ENCODE assay signal across 28 cellular contexts in the genomic region with DNA sequence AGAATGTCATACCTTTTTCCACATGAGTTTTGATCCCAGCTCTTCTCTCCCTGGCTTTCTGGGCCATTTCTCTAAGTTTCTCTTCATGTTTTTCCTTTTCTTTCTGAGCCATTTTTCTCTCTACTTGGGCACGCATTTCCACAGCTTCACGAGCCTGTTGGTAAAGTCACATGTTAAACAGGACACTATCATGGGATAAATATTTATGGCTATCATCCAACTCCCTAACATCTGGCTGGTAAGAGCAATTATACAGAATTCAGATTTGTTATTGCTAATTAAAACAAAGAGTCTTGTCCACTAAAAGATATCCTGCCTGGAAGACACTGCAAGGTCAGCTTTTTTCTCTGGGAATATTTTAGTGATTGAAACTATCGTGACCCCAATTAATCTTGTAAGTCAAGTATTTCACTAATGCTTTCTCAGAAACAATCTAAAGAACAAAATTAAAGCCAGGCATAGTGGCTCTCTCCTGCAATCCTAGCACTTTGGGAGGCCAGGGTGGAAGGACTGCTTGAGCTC. TPM values are rescaled to one million over a fixed set of nuclear protein-coding genes. Genes with fewer than 3 reads are reported as not detected.
DNase-seq lines count a peak whose midpoint lies in the region; ATAC-seq and TF ChIP-seq lines count a peak whose summit lies in the region.
"Had no signal": no experiment of that assay in that cellular context is flagged by ENCODE, and none has a peak within 500 bp of the region (broad histone marks: within the 10 kb centered on the region; RNA-seq: fewer than 3 reads in every experiment).

No MANE protein-coding gene starts in this region.

- no peak for TF ChIP-seq CTCF in activated CD8-positive, alpha-beta T cell treated with anti-CD3 and anti-CD28 coated beads for 36 hours (IDR thresholded peaks at IDR 0.05)

- 100% methylated on average over 1 of the region's 3 CpGs for WGBS in mesenchymal stem cell

- no peak overlapping the region for H3K4me2 ChIP-seq in mesenchymal stem cell (ENCODE audit: low read length, poor library complexity, severe bottlenecking)
- H3K4me2 ChIP-seq: BLaER1 treated with 17β-estradiol and CSF1 and Interleukin-3, amounts not matched to agents 10 nM and 100 nM had no signal

- no peak for DNase-seq in activated CD8-positive, alpha-beta T cell treated with anti-CD3 and anti-CD28 coated beads for 36 hours
- no peak for DNase-seq in activated CD8-positive, alpha-beta T cell treated with anti-CD3 and anti-CD28 coated beads, Interleukin-2, amount 10 ng/mL, durations not matched to agents 7 days and 5 days
- DNase-seq in EH (ENCODE audit: low read depth) (peak; percentile 54), mesenchymal stem cell (no peak), SJCRH30 (no peak)
- no peak for DNase-seq in activated naive CD8-positive, alpha-beta T cell treated with anti-CD3 and anti-CD28 coated beads, Interleukin-2, amount 50 U/mL, for 24 hours
- no peak for DNase-seq in activated CD8-positive, alpha-beta memory T cell treated with anti-CD3 and anti-CD28 coated beads, Interleukin-2, amount 50 U/mL, for 48 hours
- DNase-seq: activated CD4-positive, alpha-beta T cell treated with anti-CD3 and anti-CD28 coated beads for 48 hours; amygdala; glutamatergic neuron; KBM-7; left colon; mesendoderm; MG63; naive B cell; NCI-H1417; NCI-H2107; NCI-H446; ovary; retina; testis; uterus had no signal

- intact Hi-C loops in activated CD8-positive, alpha-beta T cell treated with anti-CD3 and anti-CD28 coated beads for 36 hours (cut with micrococcal nuclease): no loop called here

- H3K4ac ChIP-seq in mesenchymal stem cell (ENCODE audit: low read depth in 1 of 2, low read length in 2 of 2): no peak overlapping the region

- H3K4me3 ChIP-seq in mesenchymal stem cell (ENCODE audit: insufficient read depth in 1 of 2, low read depth in 1 of 2, low read length in 2 of 2) (no peak overlapping the region), SJCRH30 (no peak overlapping the region)
- H3K4me3 ChIP-seq: BLaER1 treated with 17β-estradiol and CSF1 and Interleukin-3, amounts not matched to agents 10 nM and 100 nM; breast epithelium; coronary artery; MG63; ovary; testis; uterus had no signal

- CTCF ChIA-PET in activated CD8-positive, alpha-beta T cell treated with anti-CD3 and anti-CD28 coated beads for 36 hours (lab: Charles Lee): interaction anchor here (1.1 kb wide), 1 partner anchor 8 kb away, joined by 3 read pairs; no protein-coding TSS in a partner anchor
- CTCF ChIA-PET in activated CD8-positive, alpha-beta T cell treated with anti-CD3 and anti-CD28 coated beads, Interleukin-2, amount 10 ng/mL, durations not matched to agents 7 days and 5 days (lab: Charles Lee): interaction anchor here (1.0 kb wide), 1 partner anchor 11 kb away, joined by 3 read pairs; no protein-coding TSS in a partner anchor

- H3K36me3 ChIP-seq in mesenchymal stem cell (ENCODE audit: control insufficient read depth in 1 of 2, insufficient read depth in 2 of 2, low read depth in 1 of 2, low read length in 2 of 2) (peaks cover 35 to 97% of the 10 kb centered on the region in 2 experiments), SJCRH30 (peaks cover 82% of the 10 kb centered on the region)
- H3K36me3 ChIP-seq: ovary, uterus had no signal

- POLR2A ChIA-PET in activated CD8-positive, alpha-beta T cell treated with anti-CD3 and anti-CD28 coated beads for 36 hours (lab: Charles Lee): no interaction called here
- POLR2A ChIA-PET in activated CD8-positive, alpha-beta T cell treated with anti-CD3 and anti-CD28 coated beads, Interleukin-2, amount 10 ng/mL, durations not matched to agents 7 days and 5 days (lab: Charles Lee): no interaction called here

- H3K4me1 ChIP-seq in mesenchymal stem cell (ENCODE audit: control insufficient read depth, insufficient read depth, low read depth, low read length): no peaks in the 10 kb centered on the region
- H3K4me1 ChIP-seq in SJCRH30: no peaks in the 10 kb centered on the region
- H3K4me1 ChIP-seq: BLaER1 treated with 17β-estradiol and CSF1 and Interleukin-3, amounts not matched to agents 10 nM and 100 nM; breast epithelium; testis; uterus had no signal

- H2BK15ac ChIP-seq in mesenchymal stem cell (ENCODE audit: low read depth, poor library complexity, severe bottlenecking): no peak overlapping the region

- H3K18ac ChIP-seq in mesenchymal stem cell (ENCODE audit: low read depth in 1 of 2, low read length in 2 of 2): no peak overlapping the region

- no peaks in the 10 kb centered on the region for H3K9me3 ChIP-seq in mesenchymal stem cell (ENCODE audit: control insufficient read depth, low read length)
- no peaks in the 10 kb centered on the region for H3K9me3 ChIP-seq in SJCRH30 (replicated peaks)
- H3K9me3 ChIP-seq: BLaER1 treated with 17β-estradiol and CSF1 and Interleukin-3, amounts not matched to agents 10 nM and 100 nM; breast epithelium; MG63; ovary; testis; uterus had no signal

- H3K27me3 Mint-ChIP-seq in activated CD8-positive, alpha-beta T cell treated with anti-CD3 and anti-CD28 coated beads for 36 hours: no peaks in the 10 kb centered on the region
- H3K27me3 Mint-ChIP-seq in activated CD8-positive, alpha-beta T cell treated with anti-CD3 and anti-CD28 coated beads, Interleukin-2, amount 10 ng/mL, durations not matched to agents 7 days and 5 days (ENCODE audit: low read depth): no peaks in the 10 kb centered on the region
- no peaks in the 10 kb centered on the region for H3K27me3 Mint-ChIP-seq in activated naive CD8-positive, alpha-beta T cell treated with anti-CD3 and anti-CD28 coated beads, Interleukin-2, amount 50 U/mL, for 24 hours
- H3K27me3 Mint-ChIP-seq: naive B cell; stimulated activated memory B cell treated with anti-CD40 and anti-IgM and Interleukin-4, amounts not matched to agents 10 μg/mL and 1 μg/mL and 100 μg/mL, for 72 hours had no signal

- no peak overlapping the region for H2BK5ac ChIP-seq in mesenchymal stem cell (ENCODE audit: low read depth, low read length, poor library complexity, severe bottlenecking)

- no peak overlapping the region for H4K91ac ChIP-seq in mesenchymal stem cell (ENCODE audit: low read length)

- peaks cover 50% of the 10 kb centered on the region for H3K36me3 Mint-ChIP-seq in activated CD8-positive, alpha-beta T cell treated with anti-CD3 and anti-CD28 coated beads for 36 hours (ENCODE audit: low read depth)
- H3K36me3 Mint-ChIP-seq in activated CD8-positive, alpha-beta T cell treated with anti-CD3 and anti-CD28 coated beads, Interleukin-2, amount 10 ng/mL, durations not matched to agents 7 days and 5 days (ENCODE audit: low read depth): peaks cover 66% of the 10 kb centered on the region
- peaks cover 65% of the 10 kb centered on the region for H3K36me3 Mint-ChIP-seq in activated naive CD8-positive, alpha-beta T cell treated with anti-CD3 and anti-CD28 coated beads, Interleukin-2, amount 50 U/mL, for 24 hours (ENCODE audit: low read depth)

- H3K14ac ChIP-seq in mesenchymal stem cell (ENCODE audit: low read length in 2 of 2): no peak overlapping the region

- H3K79me1 ChIP-seq in mesenchymal stem cell (replicated peaks; ENCODE audit: low read length, poor library complexity, severe bottlenecking): peaks cover 17% of the 10 kb centered on the region

- no peak overlapping the region for H2AFZ ChIP-seq in mesenchymal stem cell (ENCODE audit: low read depth, low read length)

- no peak overlapping the region for H4K8ac ChIP-seq in mesenchymal stem cell (ENCODE audit: low read length)

- H3K4me1 Mint-ChIP-seq in activated CD8-positive, alpha-beta T cell treated with anti-CD3 and anti-CD28 coated beads for 36 hours (ENCODE audit: low read depth): peaks cover 8% of the 10 kb centered on the region
- no peaks in the 10 kb centered on the region for H3K4me1 Mint-ChIP-seq in activated CD8-positive, alpha-beta T cell treated with anti-CD3 and anti-CD28 coated beads, Interleukin-2, amount 10 ng/mL, durations not matched to agents 7 days and 5 days (ENCODE audit: low read depth)
- H3K4me1 Mint-ChIP-seq in activated naive CD8-positive, alpha-beta T cell treated with anti-CD3 and anti-CD28 coated beads, Interleukin-2, amount 50 U/mL, for 24 hours: peaks cover 6% of the 10 kb centered on the region
- H3K4me1 Mint-ChIP-seq: naive B cell; stimulated activated memory B cell treated with anti-CD40 and anti-IgM and Interleukin-4, amounts not matched to agents 10 μg/mL and 1 μg/mL and 100 μg/mL, for 72 hours had no signal

- H3K27ac Mint-ChIP-seq in activated CD8-positive, alpha-beta T cell treated with anti-CD3 and anti-CD28 coated beads for 36 hours: peak overlapping the region; percentile 76
- no peak overlapping the region for H3K27ac Mint-ChIP-seq in activated CD8-positive, alpha-beta T cell treated with anti-CD3 and anti-CD28 coated beads, Interleukin-2, amount 10 ng/mL, durations not matched to agents 7 days and 5 days
- peak overlapping the region; percentile 61 for H3K27ac Mint-ChIP-seq in activated naive CD8-positive, alpha-beta T cell treated with anti-CD3 and anti-CD28 coated beads, Interleukin-2, amount 50 U/mL, for 24 hours

- no peak overlapping the region for H2AK5ac ChIP-seq in mesenchymal stem cell (ENCODE audit: low read length, severe bottlenecking)

- H3K27ac ChIP-seq in mesenchymal stem cell (ENCODE audit: low read length, poor library complexity, severe bottlenecking): no peak overlapping the region
- H3K27ac ChIP-seq in SJCRH30: no peak overlapping the region
- H3K27ac ChIP-seq: BLaER1 treated with 17β-estradiol and CSF1 and Interleukin-3, amounts not matched to agents 10 nM and 100 nM; breast epithelium; coronary artery; ovary; testis; uterus had no signal

- no peak for ATAC-seq in activated CD8-positive, alpha-beta T cell treated with anti-CD3 and anti-CD28 coated beads for 36 hours
- ATAC-seq in activated CD8-positive, alpha-beta T cell treated with anti-CD3 and anti-CD28 coated beads, Interleukin-2, amount 10 ng/mL, durations not matched to agents 7 days and 5 days: no peak
- no peak for ATAC-seq in activated naive CD8-positive, alpha-beta T cell treated with anti-CD3 and anti-CD28 coated beads, Interleukin-2, amount 50 U/mL, for 24 hours
- no peak for ATAC-seq in HG03520 (IDR thresholded peaks at IDR 0.05; ENCODE audit: unreplicated experiment)
- ATAC-seq: left colon; SK-N-SH treated with all-trans-retinoic acid at 6 μM for 48 hours; stimulated activated memory B cell treated with anti-CD40 and anti-IgM and Interleukin-4, amounts not matched to agents 10 μg/mL and 1 μg/mL and 100 μg/mL, for 72 hours had no signal

- no peak overlapping the region for H2BK12ac ChIP-seq in mesenchymal stem cell (ENCODE audit: low read length in 2 of 2)

- H3K4me3 Mint-ChIP-seq in activated CD8-positive, alpha-beta T cell treated with anti-CD3 and anti-CD28 coated beads for 36 hours: no peak overlapping the region
- H3K4me3 Mint-ChIP-seq in activated CD8-positive, alpha-beta T cell treated with anti-CD3 and anti-CD28 coated beads, Interleukin-2, amount 10 ng/mL, durations not matched to agents 7 days and 5 days: no peak overlapping the region
- no peak overlapping the region for H3K4me3 Mint-ChIP-seq in activated naive CD8-positive, alpha-beta T cell treated with anti-CD3 and anti-CD28 coated beads, Interleukin-2, amount 50 U/mL, for 24 hours
- H3K4me3 Mint-ChIP-seq: naive B cell; stimulated activated memory B cell treated with anti-CD40 and anti-IgM and Interleukin-4, amounts not matched to agents 10 μg/mL and 1 μg/mL and 100 μg/mL, for 72 hours had no signal

- no peaks in the 10 kb centered on the region for H3K27me3 ChIP-seq in mesenchymal stem cell (ENCODE audit: control insufficient read depth in 1 of 2, insufficient read depth in 1 of 2, low read length in 2 of 2)
- no peaks in the 10 kb centered on the region for H3K27me3 ChIP-seq in SJCRH30
- H3K27me3 ChIP-seq: BLaER1 treated with 17β-estradiol and CSF1 and Interleukin-3, amounts not matched to agents 10 nM and 100 nM; breast epithelium; MG63; ovary; testis; uterus had no signal

- peak overlapping the region; percentile 27 for H3K9ac ChIP-seq in mesenchymal stem cell (ENCODE audit: low read length)
- H3K9ac ChIP-seq: BLaER1 treated with 17β-estradiol and CSF1 and Interleukin-3, amounts not matched to agents 10 nM and 100 nM had no signal

- no peak overlapping the region for H3K23ac ChIP-seq in mesenchymal stem cell (ENCODE audit: low read length in 2 of 2)

- H2BK120ac ChIP-seq in mesenchymal stem cell (ENCODE audit: low read depth, low read length): no peak overlapping the region

- no peaks in the 10 kb centered on the region for H3K9me3 Mint-ChIP-seq in activated CD8-positive, alpha-beta T cell treated with anti-CD3 and anti-CD28 coated beads for 36 hours
- no peaks in the 10 kb centered on the region for H3K9me3 Mint-ChIP-seq in activated CD8-positive, alpha-beta T cell treated with anti-CD3 and anti-CD28 coated beads, Interleukin-2, amount 10 ng/mL, durations not matched to agents 7 days and 5 days (ENCODE audit: insufficient read depth)
- no peaks in the 10 kb centered on the region for H3K9me3 Mint-ChIP-seq in activated naive CD8-positive, alpha-beta T cell treated with anti-CD3 and anti-CD28 coated beads, Interleukin-2, amount 50 U/mL, for 24 hours
- H3K9me3 Mint-ChIP-seq: naive B cell; stimulated activated memory B cell treated with anti-CD40 and anti-IgM and Interleukin-4, amounts not matched to agents 10 μg/mL and 1 μg/mL and 100 μg/mL, for 72 hours had no signal

RNA-seq across cellular contexts. Expression of a gene that starts 23.1 kb away (rescaled TPM):
- 100 to 1,000 TPM; 141 to 148 TPM for total RNA-seq in activated CD8-positive, alpha-beta T cell treated with anti-CD3 and anti-CD28 coated beads for 36 hours
- 100 to 1,000 TPM in 1 of 2 experiments, 10 to 100 TPM in 1; 92.1 to 101 TPM for total RNA-seq in activated CD8-positive, alpha-beta T cell treated with anti-CD3 and anti-CD28 coated beads, Interleukin-2, amount 10 ng/mL, durations not matched to agents 7 days and 5 days
- 411 TPM for polyA plus RNA-seq in mesenchymal stem cell (2013, experiment 1 of 2)
- polyA plus RNA-seq in mesenchymal stem cell (2013, experiment 2 of 2): 403 TPM
- total RNA-seq in SJCRH30 (2014; rRNA removed; shearing (Covaris generic)): 541 and 634 TPM in 2 replicates

RNA-seq across cellular contexts. Expression of a gene that starts 23.2 kb away (rescaled TPM):
- 10 to 100 TPM; 16.3 to 18.0 TPM for total RNA-seq in activated CD8-positive, alpha-beta T cell treated with anti-CD3 and anti-CD28 coated beads for 36 hours
- total RNA-seq in activated CD8-positive, alpha-beta T cell treated with anti-CD3 and anti-CD28 coated beads, Interleukin-2, amount 10 ng/mL, durations not matched to agents 7 days and 5 days: 10 to 100 TPM; 12.9 to 14.8 TPM
- polyA plus RNA-seq in mesenchymal stem cell (2013, experiment 1 of 2): 8.6 TPM
- 8.4 TPM for polyA plus RNA-seq in mesenchymal stem cell (2013, experiment 2 of 2)
- 12.8 and 14.8 TPM in 2 replicates for total RNA-seq in SJCRH30 (2014; rRNA removed; shearing (Covaris generic))

RNA-seq across cellular contexts. Expression of a gene that starts 29.9 kb away (rescaled TPM):
- total RNA-seq in activated CD8-positive, alpha-beta T cell treated with anti-CD3 and anti-CD28 coated beads for 36 hours: 100 to 1,000 TPM in 1 of 2 experiments, 10 to 100 TPM in 1; 95.2 to 121 TPM
- 100 to 1,000 TPM in 1 of 2 experiments, 10 to 100 TPM in 1; 94.4 to 100 TPM for total RNA-seq in activated CD8-positive, alpha-beta T cell treated with anti-CD3 and anti-CD28 coated beads, Interleukin-2, amount 10 ng/mL, durations not matched to agents 7 days and 5 days
- polyA plus RNA-seq in mesenchymal stem cell (2013, experiment 1 of 2): 81.2 TPM
- polyA plus RNA-seq in mesenchymal stem cell (2013, experiment 2 of 2): 82.2 TPM
- total RNA-seq in SJCRH30 (2014; rRNA removed; shearing (Covaris generic)): 77.3 and 82.3 TPM in 2 replicates
